In the genomic region with DNA sequence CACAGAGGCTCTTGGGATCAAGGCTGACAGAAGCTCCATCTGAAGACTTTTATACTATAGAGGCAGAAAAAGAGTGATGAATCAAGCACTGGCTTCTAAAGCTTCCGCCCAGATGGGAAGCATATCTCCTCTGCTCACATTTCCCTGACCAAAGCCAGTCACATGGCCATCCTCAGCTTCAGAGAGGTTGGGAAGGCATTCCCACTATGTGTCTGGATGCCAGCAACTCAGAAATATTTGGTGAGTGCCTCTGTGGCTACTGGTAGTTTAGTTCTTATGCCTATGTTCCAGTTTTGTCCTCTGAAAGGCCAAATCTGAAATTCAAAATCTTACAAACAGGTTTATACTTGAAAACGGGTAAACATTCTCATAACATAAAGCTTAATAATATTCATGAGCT, we compare ENCODE assay signal across 26 cellular contexts.
"Had no signal": no experiment of that assay in that cellular context is flagged by ENCODE, and none has a peak within 500 bp of the region (broad histone marks: within the 10 kb centered on the region; RNA-seq: fewer than 3 reads in every experiment).

No MANE protein-coding gene starts in this region.

- H3K36me3 ChIP-seq: gastroesophageal sphincter, sigmoid colon, stomach, thyroid gland, upper lobe of right lung had no signal

- H3K4me3 ChIP-seq: body of pancreas, gastroesophageal sphincter, psoas muscle, sigmoid colon, smooth muscle cell, stomach, thyroid gland, upper lobe of right lung had no signal

- H3K4me1 ChIP-seq: body of pancreas, gastroesophageal sphincter, parathyroid adenoma, psoas muscle, sigmoid colon had no signal

- H3K27ac ChIP-seq: body of pancreas, gastroesophageal sphincter, parathyroid adenoma, psoas muscle, sigmoid colon, stomach, thyroid gland, upper lobe of right lung, VCaP had no signal

- H3K27me3 ChIP-seq: body of pancreas, gastroesophageal sphincter, stomach, thyroid gland, upper lobe of right lung had no signal

- H3K27me3 Mint-ChIP-seq: naive thymus-derived CD8-positive, alpha-beta T cell had no signal

- DNase-seq: activated CD4-positive, alpha-beta T cell treated with anti-CD3 and anti-CD28 coated beads for 4 hours; activated CD4-positive, alpha-beta T cell treated with anti-CD3 and anti-CD28 coated beads, Interleukin-2, amount 50 U/mL, for 4 hours; activated CD8-positive, alpha-beta memory T cell treated with anti-CD3 and anti-CD28 coated beads, Interleukin-2, amount 50 U/mL, for 4 hours; activated effector memory CD4-positive, alpha-beta T cell treated with anti-CD3 and anti-CD28 coated beads, Interleukin-2, amount 50 U/mL, for 16 hours; activated naive CD4-positive, alpha-beta T cell treated with anti-CD3 and anti-CD28 coated beads for 36 hours; activated T-cell treated with anti-CD3 and anti-CD28 coated beads, Interleukin-2, amount 50 U/mL, for 1 hour; body of pancreas; effector CD8-positive, alpha-beta T cell; hippocampal formation; left cardiac atrium; left ventricle myocardium superior; naive thymus-derived CD8-positive, alpha-beta T cell; nucleus accumbens; psoas muscle; sigmoid colon; stimulated activated CD4-positive, alpha-beta T cell treated with anti-CD3 and anti-CD28 coated beads, Interleukin-2, amount 100 ng/mL, for 24 hours; stimulated activated naive B cell treated with anti-CD40 and anti-IgM and Interleukin-4, amounts not matched to agents 10 μg/mL and 1 μg/mL and 100 μg/mL, for 72 hours; stomach; thyroid gland; upper lobe of right lung had no signal

- H3K9me3 Mint-ChIP-seq: neural crest cell had no signal

- H3K36me3 Mint-ChIP-seq: naive thymus-derived CD8-positive, alpha-beta T cell had no signal

- H3K9me3 ChIP-seq: body of pancreas, gastroesophageal sphincter, psoas muscle, sigmoid colon, stomach, thyroid gland, upper lobe of right lung had no signal

- ATAC-seq: body of pancreas; gastroesophageal sphincter; left cardiac atrium; left ventricle myocardium superior; naive thymus-derived CD8-positive, alpha-beta T cell; psoas muscle; stimulated activated naive B cell treated with anti-CD40 and anti-IgM and Interleukin-4, amounts not matched to agents 10 μg/mL and 1 μg/mL and 100 μg/mL, for 72 hours; upper lobe of right lung had no signal

- H3K27ac Mint-ChIP-seq: activated naive CD4-positive, alpha-beta T cell treated with anti-CD3 and anti-CD28 coated beads for 36 hours; activated T-helper 1 cell treated with anti-CD3 and anti-CD28 coated beads, Interleukin-12 subunit alpha, Interleukin-12 subunit beta, Interleukin-2, Interleukin-4 antibody, amounts not matched to agents 30 ng/mL and 10 ng/mL and 1 ng/mL, durations not matched to agents 14 hours and 24 hours and 36 hours; stimulated activated naive B cell treated with anti-CD40 and anti-IgM and Interleukin-4, amounts not matched to agents 10 μg/mL and 1 μg/mL and 100 μg/mL, for 72 hours had no signal

- H3K4me3 Mint-ChIP-seq: activated naive CD4-positive, alpha-beta T cell treated with anti-CD3 and anti-CD28 coated beads for 36 hours; activated T-helper 1 cell treated with anti-CD3 and anti-CD28 coated beads, Interleukin-12 subunit alpha, Interleukin-12 subunit beta, Interleukin-2, Interleukin-4 antibody, amounts not matched to agents 30 ng/mL and 10 ng/mL and 1 ng/mL, durations not matched to agents 14 hours and 24 hours and 36 hours; naive thymus-derived CD8-positive, alpha-beta T cell; neural crest cell; stimulated activated naive B cell treated with anti-CD40 and anti-IgM and Interleukin-4, amounts not matched to agents 10 μg/mL and 1 μg/mL and 100 μg/mL, for 72 hours had no signal
